ENCODE assay signal across 13 cellular contexts in the genomic region with DNA sequence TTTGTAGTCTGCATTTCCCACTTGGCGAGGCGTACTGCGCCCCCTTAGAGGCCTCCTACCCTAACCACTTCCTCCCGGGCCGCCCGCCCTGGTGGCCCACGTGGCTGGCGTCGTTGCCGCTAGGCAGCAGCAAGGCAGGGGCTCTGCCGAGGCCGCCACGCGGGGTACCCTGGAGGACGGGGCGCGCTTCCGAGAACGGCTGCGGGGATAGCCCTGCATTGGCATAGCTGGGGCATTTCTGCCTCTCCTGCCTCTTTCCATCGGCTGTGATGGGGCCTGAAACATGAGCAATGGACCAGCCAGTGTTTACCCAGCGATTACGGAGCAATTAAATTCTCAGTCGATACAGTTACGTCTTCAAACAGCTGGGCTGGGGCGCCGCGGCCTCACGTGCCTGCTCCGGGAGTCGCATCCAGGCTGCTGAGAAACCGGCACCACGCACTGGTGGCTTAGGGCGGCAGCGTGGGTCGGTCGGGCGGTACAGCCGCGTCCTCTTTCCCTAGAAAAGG. TPM values are rescaled to one million over a fixed set of nuclear protein-coding genes. Genes with fewer than 3 reads are reported as not detected.
DNase-seq lines count a peak whose midpoint lies in the region; ATAC-seq, FAIRE-seq and TF ChIP-seq lines count a peak whose summit lies in the region.
"Had no signal": no experiment of that assay in that cellular context is flagged by ENCODE, and none has a peak within 500 bp of the region (broad histone marks: within the 10 kb centered on the region; RNA-seq: fewer than 3 reads in every experiment).

No MANE protein-coding gene starts in this region.

- no peak for ATAC-seq in heart left ventricle
- ATAC-seq in K562: no peak
- peak; percentile 63 for ATAC-seq in stimulated activated naive CD8-positive, alpha-beta T cell treated with anti-CD3 and anti-CD28 coated beads, Interleukin-15, Interleukin-2, amounts not matched to agents 100 U/mL and 50 U/mL, for 24 hours
- no peak for ATAC-seq in GM18907 (IDR thresholded peaks at IDR 0.05; ENCODE audit: unreplicated experiment)
- no peak for ATAC-seq in GM19395 (IDR thresholded peaks at IDR 0.05; ENCODE audit: unreplicated experiment)

- H3K36me3 ChIP-seq in heart left ventricle (no peaks in the 10 kb centered on the region), K562 (ENCODE audit: control insufficient read depth, insufficient read depth, low read length) (no peaks in the 10 kb centered on the region)
- H3K36me3 ChIP-seq: esophagus squamous epithelium, vagina had no signal

- no peaks in the 10 kb centered on the region for H3K9me3 ChIP-seq in heart left ventricle
- H3K9me3 ChIP-seq in K562 (replicated peaks; ENCODE audit: control insufficient read depth, insufficient read depth, low read depth, low read length): no peaks in the 10 kb centered on the region
- H3K9me3 ChIP-seq: esophagus squamous epithelium, vagina had no signal

- BruUV-seq in K562 (replicated peaks; lab: Mats Ljungman, UMichigan): no TSS peak

- H3K9ac ChIP-seq in K562 (ENCODE audit: insufficient read depth in 1 of 2, low read depth in 2 of 2, low read length in 2 of 2): no peak overlapping the region

- intact Hi-C loops in cardiac septum (cut with DNase I) (no loop called here), heart left ventricle (cut with DNase I) (no loop called here), K562 (cut with micrococcal nuclease) (no loop called here), posterior vena cava (cut with DNase I) (loop anchor here in 1 of 2 donors (5.0 kb wide), 1 partner anchor 333 kb away; no protein-coding TSS in a partner anchor)

- H4K20me1 ChIP-seq in K562 (replicated peaks; ENCODE audit: control insufficient read depth, insufficient read depth, low read length): no peaks in the 10 kb centered on the region

- DNase-seq in cardiac septum (ENCODE audit: low spot score) (peak; percentile 54), heart left ventricle (no peak), NCI-H2171 treated with DMSO at 0.1 percent for 48 hours (lab: John Stamatoyannopoulos, UW) (peak; percentile 99), K562 (ENCODE audit: extremely low read depth in 1 of 4, low spot score in 3 of 4) (no peak), posterior vena cava (ENCODE audit: low spot score) (no peak)
- DNase-seq in stimulated activated naive CD8-positive, alpha-beta T cell treated with anti-CD3 and anti-CD28 coated beads, Interleukin-15, Interleukin-2, amounts not matched to agents 100 U/mL and 50 U/mL, for 24 hours: peak; percentile 20
- DNase-seq: esophagus squamous epithelium had no signal

- no peak overlapping the region for H3K4me2 ChIP-seq in K562 (ENCODE audit: insufficient read depth, low read length)

- TF ChIP-seq RAD21 in K562 (CRISPR knock-in tag; conservative IDR thresholded peaks at IDR 0.05 in 1 of 2, IDR thresholded peaks at IDR 0.05 in 1 of 2): no peak

- peaks cover 0 to 38% (median 8%) of the 10 kb centered on the region in 9 donors for H3K27me3 ChIP-seq in heart left ventricle
- H3K27me3 ChIP-seq in K562 (ENCODE audit: control insufficient read depth in 2 of 2, insufficient read depth in 2 of 2, low read length in 2 of 2): no peaks in the 10 kb centered on the region; a peak in 1 of 5 replicates
- H3K27me3 ChIP-seq: vagina had no signal

- peaks cover 0 to 28% (median 1%) of the 10 kb centered on the region in 12 donors for H3K4me1 ChIP-seq in heart left ventricle
- peaks cover 33% of the 10 kb centered on the region in 2 experiments for H3K4me1 ChIP-seq in K562 (replicated peaks in 1 of 2; ENCODE audit: control insufficient read depth in 2 of 2, insufficient read depth in 2 of 2, low read length in 2 of 2)
- H3K4me1 ChIP-seq: vagina had no signal

- no peak overlapping the region for H2AFZ ChIP-seq in K562 (ENCODE audit: low read depth, low read length)

- 62 to 81% (median 68%) methylated on average over 37 to 40 of the region's 40 CpGs for WGBS in heart left ventricle, 4 donors
- WGBS in K562 (ENCODE audit: insufficient coverage, low coverage, missing lambda C conversion rate): 93% methylated on average over 24 of the region's 40 CpGs

- in situ Hi-C loops in K562 (cut with MboI): no loop called here

- CTCF ChIA-PET in K562 (lab: Yijun Ruan, JAX; ENCODE audit: low intra/inter-chr PET ratio): no interaction called here

- no peak for FAIRE-seq in K562 (lab: Jason Lieb, UNC)

- no peak for TF ChIP-seq EP300 in K562 (IDR thresholded peaks at IDR 0.05; ENCODE audit: low read length)

- H3K79me2 ChIP-seq in K562 (ENCODE audit: control insufficient read depth, insufficient read depth, low read length): no peaks in the 10 kb centered on the region

- TF ChIP-seq POLR2A in heart left ventricle (IDR thresholded peaks at IDR 0.05): no peak
- TF ChIP-seq POLR2A in K562 (conservative IDR thresholded peaks at IDR 0.05): no peak

- TF ChIP-seq CTCF in heart left ventricle (IDR thresholded peaks at IDR 0.05) (no peak), K562 (IDR thresholded peaks at IDR 0.05 in 2 of 3, conservative IDR thresholded peaks at IDR 0.05 in 1 of 3; ENCODE audit: insufficient read depth in 2 of 3, low read depth in 1 of 3, low read length in 3 of 3) (no peak)

- H3K27ac ChIP-seq in heart left ventricle: no peak overlapping the region
- H3K27ac ChIP-seq in K562 (ENCODE audit: extremely low read depth, low read depth, low read length): no peak overlapping the region
- H3K27ac ChIP-seq: C4-2B, esophagus squamous epithelium, vagina had no signal

- no peaks in the 10 kb centered on the region for H3K9me1 ChIP-seq in K562 (ENCODE audit: control insufficient read depth, insufficient read depth, low read length)

- H3K4me3 ChIP-seq in heart left ventricle (no peak overlapping the region), K562 (no peak overlapping the region)
- H3K4me3 ChIP-seq: esophagus squamous epithelium, lung, vagina had no signal

- POLR2A ChIA-PET in K562 (lab: Yijun Ruan, JAX): no interaction called here

TF ChIP-seq in K562, 482 proteins besides CTCF, POLR2A, EP300 and RAD21:
- TF ChIP-seq RBFOX2 (IDR thresholded peaks at IDR 0.05; ENCODE audit: low read depth, low read length): 0 out of 2 replicates have a peak, but pooled peaks have one; percentile 31
- no peak for TF ChIP-seq LARP7 (IDR thresholded peaks at IDR 0.05)

RNA-seq across cellular contexts. Expression of a gene that starts 38.1 kb away (rescaled TPM):
- total RNA-seq in cardiac septum (0.86 TPM), heart left ventricle (1 to 10 TPM in 5 of 9 donors, under 1 TPM in 4; 0.49 to 3.2 (median 1.5) TPM), K562 (2014; rRNA removed) (0.04 and 0.14 TPM in 2 replicates), K562 (2014; rRNA removed; fragmentation: Illumina TruSeq; extraction: Trizol) (not detected in 2 replicates), K562 (2015; rRNA removed; fragmentation: Illumina TruSeq; extraction: Trizol) (under 0.01 and 0.04 TPM in 2 replicates), K562 (2021) (0.07 and 0.11 TPM in 2 replicates), posterior vena cava (1 to 10 TPM; 3.2 to 3.6 TPM)
- polyA plus RNA-seq in heart left ventricle (1 to 10 TPM in 1 of 2 donors, under 1 TPM in 1; 0.29 to 2.0 TPM), K562 (2011; rRNA removed) (0.11 and 0.25 TPM in 2 replicates), K562 (2014; fragmentation: Illumina TruSeq; extraction: Trizol) (0.04 TPM in 1 of 2 replicates, not detected in the other), K562 (2014; fragmentation: Nextera tagmentation; extraction: Ambion mirVana) (not detected), K562 (2014; rRNA removed) (0.04 and 0.15 TPM in 2 replicates)
- total RNA-seq in K562 (2011; cell fraction: chromatin; rRNA removed; ENCODE audit: low replicate concordance): 0.25 and 0.62 TPM in 2 replicates
- 0.39 and 0.50 TPM in 2 replicates for total RNA-seq in K562 (2011; cell fraction: nucleolus; rRNA removed)
- total RNA-seq in K562 (2011; cell fraction: nucleoplasm; rRNA removed): 0.23 and 0.37 TPM in 2 replicates
- 0.04 and 0.24 TPM in 2 replicates for polyA plus RNA-seq in K562 (2011; cell fraction: cytosol; rRNA removed)
- 0.63 and 1.0 TPM in 2 replicates for polyA plus RNA-seq in K562 (2011; cell fraction: nucleus; rRNA removed)
- polyA plus RNA-seq in K562 (2012): 0.09 and 0.14 TPM in 2 replicates
- 0.07 TPM in 1 of 2 replicates, not detected in the other for polyA minus RNA-seq in K562 (2011; rRNA and poly(A)+ RNA removed)
- 0.38 TPM in 1 of 2 replicates, not detected in the other for polyA minus RNA-seq in K562 (2011; cell fraction: cytosol; rRNA and poly(A)+ RNA removed)
- 0.40 and 0.56 TPM in 2 replicates for polyA minus RNA-seq in K562 (2011; cell fraction: nucleus; rRNA and poly(A)+ RNA removed)
- total RNA-seq: LHCN-M2 had no signal

Comparison
In these comparisons a context has a peak if more than half of its experiments do, and no peak if none do; other contexts are left out.
1. DNase-seq: peak in cardiac septum (single experiment), NCI-H2171 treated with DMSO at 0.1 percent for 48 hours (single experiment) and stimulated activated naive CD8-positive, alpha-beta T cell treated with anti-CD3 and anti-CD28 coated beads, Interleukin-15, Interleukin-2, amounts not matched to agents 100 U/mL and 50 U/mL, for 24 hours (single experiment); none in heart left ventricle (0 of 5), K562 (0 of 4) and posterior vena cava (single experiment).